In genomic region chr12:100473050-100473715, GRCh38 we compare ENCODE assay signal across 19 cellular contexts. TPM values are rescaled to one million over a fixed set of nuclear protein-coding genes. Genes with fewer than 3 reads are reported as not detected.
DNase-seq lines count a peak whose midpoint lies in the region; ATAC-seq, FAIRE-seq and TF ChIP-seq lines count a peak whose summit lies in the region.
"Had no signal": no experiment of that assay in that cellular context is flagged by ENCODE, and none has a peak within 500 bp of the region (broad histone marks: within the 10 kb centered on the region; RNA-seq: fewer than 3 reads in every experiment).

No MANE protein-coding gene starts in this region.

- H3K36me3 Mint-ChIP-seq in astrocyte (ENCODE audit: low read depth, unreplicated experiment), result no peaks in the 10 kb centered on the region
- no peaks in the 10 kb centered on the region for H3K36me3 Mint-ChIP-seq in activated T-cell treated with anti-CD3 and anti-CD28 coated beads, Interleukin-2, amount 50 U/mL, for 4 hours (ENCODE audit: insufficient read depth)
- H3K36me3 Mint-ChIP-seq: CD4-positive, CD25-positive, alpha-beta regulatory T cell had no signal

- H3K27me3 ChIP-seq in astrocyte (ENCODE audit: insufficient read depth, low read length), result no peaks in the 10 kb centered on the region
- no peaks in the 10 kb centered on the region for H3K27me3 ChIP-seq in right lobe of liver

- DNase-seq in H4 (ENCODE audit: low spot score), result peak; percentile 92
- peak; percentile 8 for DNase-seq in astrocyte (ENCODE audit: low read depth)
- DNase-seq in right lobe of liver, result no peak
- DNase-seq in GM20000 (ENCODE audit: low spot score), result no peak
- DNase-seq in activated T-cell treated with anti-CD3 and anti-CD28 coated beads, Interleukin-2, amount 50 U/mL, for 4 hours, result no peak
- no peak for DNase-seq in NCI-H1105 (lab: John Stamatoyannopoulos, UW)
- DNase-seq: CD4-positive, CD25-positive, alpha-beta regulatory T cell; DMS79; MM.1S; NCI-H1048; NCI-H146; NCI-H2029; NCI-H2227 treated with DMSO at 0.1 percent for 48 hours; NCI-H510A had no signal

- H3K79me2 ChIP-seq in astrocyte (ENCODE audit: insufficient read depth, low read length), result no peaks in the 10 kb centered on the region

- H3K27me3 Mint-ChIP-seq in astrocyte (ENCODE audit: low read depth, unreplicated experiment), result no peaks in the 10 kb centered on the region
- peaks cover 10% of the 10 kb centered on the region for H3K27me3 Mint-ChIP-seq in activated T-cell treated with anti-CD3 and anti-CD28 coated beads, Interleukin-2, amount 50 U/mL, for 4 hours (ENCODE audit: low read depth)
- H3K27me3 Mint-ChIP-seq: CD4-positive, CD25-positive, alpha-beta regulatory T cell had no signal

- no peak overlapping the region for H2AFZ ChIP-seq in astrocyte (ENCODE audit: low read depth, low read length)
- H2AFZ ChIP-seq: GM23248 had no signal

- no peaks in the 10 kb centered on the region for H3K36me3 ChIP-seq in astrocyte (ENCODE audit: insufficient read depth, low read length)
- H3K36me3 ChIP-seq in right lobe of liver, result no peaks in the 10 kb centered on the region

- no peaks in the 10 kb centered on the region for H3K9me3 Mint-ChIP-seq in astrocyte (ENCODE audit: unreplicated experiment)
- H3K9me3 Mint-ChIP-seq in activated T-cell treated with anti-CD3 and anti-CD28 coated beads, Interleukin-2, amount 50 U/mL, for 4 hours, result no peaks in the 10 kb centered on the region

- no peak overlapping the region for H3K4me3 ChIP-seq in astrocyte (ENCODE audit: insufficient read depth, low read depth, low read length)
- H3K4me3 ChIP-seq in right lobe of liver, result peak overlapping the region in 2 of 3 donors; percentile 55 to 62
- H3K4me3 ChIP-seq: GM23248, K562 had no signal

- no peak overlapping the region for H3K4me3 Mint-ChIP-seq in astrocyte (ENCODE audit: unreplicated experiment)
- H3K4me3 Mint-ChIP-seq in activated T-cell treated with anti-CD3 and anti-CD28 coated beads, Interleukin-2, amount 50 U/mL, for 4 hours, result no peak overlapping the region
- H3K4me3 Mint-ChIP-seq: CD4-positive, CD25-positive, alpha-beta regulatory T cell had no signal

- H3K9ac ChIP-seq in astrocyte (ENCODE audit: low read length), result no peak overlapping the region
- H3K9ac ChIP-seq: GM23248 had no signal

- H3K4me1 ChIP-seq in astrocyte (ENCODE audit: insufficient read depth, low read length), result no peaks in the 10 kb centered on the region
- H3K4me1 ChIP-seq in right lobe of liver, result peaks cover 0 to 21% (median 5%) of the 10 kb centered on the region in 4 donors

- H3K4me1 Mint-ChIP-seq in astrocyte (ENCODE audit: low read depth, unreplicated experiment), result peaks cover 2% of the 10 kb centered on the region
- no peaks in the 10 kb centered on the region for H3K4me1 Mint-ChIP-seq in activated T-cell treated with anti-CD3 and anti-CD28 coated beads, Interleukin-2, amount 50 U/mL, for 4 hours (ENCODE audit: low read depth)
- H3K4me1 Mint-ChIP-seq: CD4-positive, CD25-positive, alpha-beta regulatory T cell had no signal

- no peak for FAIRE-seq in astrocyte (lab: Jason Lieb, UNC)
- FAIRE-seq: K562 had no signal

- H3K4me2 ChIP-seq in astrocyte (ENCODE audit: low read length), result peak overlapping the region; percentile 24

- no peak for ATAC-seq in right lobe of liver
- no peak for ATAC-seq in activated T-cell treated with anti-CD3 and anti-CD28 coated beads, Interleukin-2, amount 50 U/mL, for 4 hours
- no peak for ATAC-seq in GM18858 (IDR thresholded peaks at IDR 0.05; ENCODE audit: unreplicated experiment)
- ATAC-seq: K562 had no signal

- intact Hi-C loops in right lobe of liver (cut with DNase I), result no loop called here

- WGBS in right lobe of liver (ENCODE audit: insufficient coverage, low coverage, low lambda C conversion rate, missing lambda C conversion rate), result 9% methylated on average over 3 of the region's 3 CpGs

- H3K27ac ChIP-seq in astrocyte (ENCODE audit: low read depth, low read length) (no peak overlapping the region), right lobe of liver (peak overlapping the region; percentile 73 to 90 (median 90))
- H3K27ac ChIP-seq: GM23248 had no signal

- no peaks in the 10 kb centered on the region for H4K20me1 ChIP-seq in astrocyte (ENCODE audit: insufficient read depth, low read length)

- TF ChIP-seq POLR2A in right lobe of liver (IDR thresholded peaks at IDR 0.05), result no peak

- no peak for TF ChIP-seq CTCF in astrocyte (IDR thresholded peaks at IDR 0.05; ENCODE audit: insufficient read depth, low read depth, low read length)
- no peak for TF ChIP-seq CTCF in right lobe of liver (IDR thresholded peaks at IDR 0.05)
- TF ChIP-seq CTCF in GM20000 (IDR thresholded peaks at IDR 0.05; ENCODE audit: extremely low read depth, missing control alignments), result no peak

- no peak overlapping the region for H3K27ac Mint-ChIP-seq in astrocyte (ENCODE audit: unreplicated experiment)
- H3K27ac Mint-ChIP-seq: CD4-positive, CD25-positive, alpha-beta regulatory T cell had no signal

- H3K9me3 ChIP-seq in astrocyte (ENCODE audit: insufficient read depth, low read depth, low read length), result no peaks in the 10 kb centered on the region
- no peaks in the 10 kb centered on the region for H3K9me3 ChIP-seq in right lobe of liver

RNA-seq across cellular contexts. Expression of gene NR1H4, which starts 0.5 kb away (rescaled TPM):
- 1.5 and 2.3 TPM in 2 replicates for total RNA-seq in H4 (2014; rRNA removed; shearing (Covaris generic))
- total RNA-seq in astrocyte (not detected in 2 replicates), right lobe of liver (10 to 100 TPM; 52.4 to 81.7 (median 62.6) TPM)
- total RNA-seq in activated T-cell treated with anti-CD3 and anti-CD28 coated beads, Interleukin-2, amount 50 U/mL, for 4 hours, result under 1 TPM in 1 of 3 donors, not detected in 2; 0.38 TPM
- total RNA-seq: CD4-positive, CD25-positive, alpha-beta regulatory T cell; GM23248; K562; LHCN-M2; T-helper 1 cell treated with Interleukin-12 subunit alpha and Interleukin-12 subunit beta and Interleukin-4 antibody, amounts not matched to agents 30 ng/mL and 1 ng/mL, for 36 hours had no signal

Comparison
In these comparisons a context has a peak if more than half of its experiments do, and no peak if none do; other contexts are left out.
1. DNase-seq: peak in H4 (single experiment) and astrocyte (single experiment); none in right lobe of liver (0 of 3), GM20000 (single experiment), activated T-cell treated with anti-CD3 and anti-CD28 coated beads, Interleukin-2, amount 50 U/mL, for 4 hours (single experiment) and NCI-H1105 (single experiment).
2. RNA of gene NR1H4, which starts 0.5 kb away (total RNA-seq): 52.4 to 81.7 TPM in right lobe of liver; 1.5 to 2.3 TPM in H4, 0.38 TPM in activated T-cell treated with anti-CD3 and anti-CD28 coated beads, Interleukin-2, amount 50 U/mL, for 4 hours and not detected in astrocyte; every median in the first group is over 10 times any median in the second.